ENCODE assay signal across 1 cellular context in genomic region chr17:13462673-13463124, GRCh38.
TF ChIP-seq lines count a peak whose summit lies in the region.

No MANE protein-coding gene starts in this region.

TF ChIP-seq in HepG2, 621 proteins besides CTCF, POLR2A, EP300 and RAD21 (continued from another document and continues in another):
- no peak for TF ChIP-seq PRPF4 (IDR thresholded peaks at IDR 0.05; ENCODE audit: low read depth, low read length, poor library complexity, severe bottlenecking)
- no peak for TF ChIP-seq SOX13 (IDR thresholded peaks at IDR 0.05)
- TF ChIP-seq SOX13 (CRISPR knock-in tag; conservative IDR thresholded peaks at IDR 0.05 in 1 of 2, IDR thresholded peaks at IDR 0.05 in 1 of 2), result peak in 1 of 2 experiments; percentile 81; a peak in 2 of 4 replicates
- peak; percentile 35; the same call in 1 of the 2 replicates for TF ChIP-seq ZNF350 (CRISPR knock-in tag; IDR thresholded peaks at IDR 0.05; ENCODE audit: borderline replicate concordance, low read depth)
- TF ChIP-seq ZNF619 (CRISPR knock-in tag; IDR thresholded peaks at IDR 0.05), result no peak
- peak; percentile 84 for TF ChIP-seq FOXP4 (CRISPR knock-in tag; IDR thresholded peaks at IDR 0.05)
- 0 out of 2 replicates have a peak, but pooled peaks have one; percentile 22 for TF ChIP-seq GMEB1 (CRISPR knock-in tag; IDR thresholded peaks at IDR 0.05; ENCODE audit: borderline replicate concordance)
- TF ChIP-seq BRD4 (CRISPR knock-in tag; IDR thresholded peaks at IDR 0.05), result 0 out of 2 replicates have a peak, but pooled peaks have one; percentile 21
- TF ChIP-seq ZBTB3 (CRISPR knock-in tag; IDR thresholded peaks at IDR 0.05; ENCODE audit: borderline replicate concordance, low read depth), result no peak
- no peak for TF ChIP-seq ZBTB40 (IDR thresholded peaks at IDR 0.05)
- TF ChIP-seq ZBTB40 (CRISPR knock-in tag; IDR thresholded peaks at IDR 0.05), result 0 out of 2 replicates have a peak, but pooled peaks have one; percentile 60
- peak; percentile 71; the same call in 1 of the 2 replicates for TF ChIP-seq DPF2 (CRISPR knock-in tag; IDR thresholded peaks at IDR 0.05; ENCODE audit: borderline replicate concordance, low read depth)
- TF ChIP-seq ZBTB4 (CRISPR knock-in tag; IDR thresholded peaks at IDR 0.05; ENCODE audit: borderline replicate concordance), result peak; percentile 65; the same call in 1 of the 2 replicates
- no peak for TF ChIP-seq CENPBD1 (CRISPR knock-in tag; IDR thresholded peaks at IDR 0.05; ENCODE audit: borderline replicate concordance, low read depth)
- TF ChIP-seq NR2F1 (CRISPR knock-in tag; IDR thresholded peaks at IDR 0.05), result no peak
- TF ChIP-seq ZNF792 (CRISPR knock-in tag; IDR thresholded peaks at IDR 0.05), result peak; percentile 49
- TF ChIP-seq IRF2 (CRISPR knock-in tag; IDR thresholded peaks at IDR 0.05), result peak; percentile 30; the same call in 1 of the 2 replicates
- TF ChIP-seq TBL1XR1 (IDR thresholded peaks at IDR 0.05; ENCODE audit: borderline replicate concordance, low read length, partially characterized antibody), result no peak
- no peak for TF ChIP-seq ZNF253 (CRISPR knock-in tag; IDR thresholded peaks at IDR 0.05; ENCODE audit: borderline replicate concordance)
- TF ChIP-seq MEIS2 (CRISPR knock-in tag; IDR thresholded peaks at IDR 0.05), result peak; percentile 86
- no peak for TF ChIP-seq ZNF407 (CRISPR knock-in tag; IDR thresholded peaks at IDR 0.05; ENCODE audit: not compliant biosample characterization)
- peak; percentile 55; the same call in 1 of the 2 replicates for TF ChIP-seq ZFP91 (CRISPR knock-in tag; IDR thresholded peaks at IDR 0.05; ENCODE audit: borderline replicate concordance)
